In the genomic region with DNA sequence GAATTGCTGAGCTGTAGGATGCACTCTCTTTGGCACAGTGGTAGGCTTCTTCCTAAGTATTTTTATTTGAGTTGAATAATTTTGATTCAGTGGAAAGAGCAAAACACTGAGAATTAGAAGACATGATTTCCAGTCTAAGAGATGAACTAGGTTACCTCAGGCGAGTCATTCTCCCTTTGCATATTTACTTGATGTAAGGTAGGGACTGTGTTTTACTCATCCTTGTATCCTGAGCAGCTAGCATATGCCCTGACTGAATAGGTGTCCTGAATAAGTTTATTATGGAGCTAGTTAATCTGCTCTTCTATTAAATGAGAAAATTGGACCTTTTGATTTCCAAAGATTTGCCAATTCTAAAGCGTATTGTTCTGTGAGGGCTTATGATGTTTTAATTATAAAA, we compare ENCODE assay signal across 15 cellular contexts. TPM values are rescaled to one million over a fixed set of nuclear protein-coding genes. Genes with fewer than 3 reads are reported as not detected.
A peak's percentile ranks its signal among the peaks of the same experiment; 100 is the strongest.
DNase-seq lines count a peak whose midpoint lies in the region; ATAC-seq, FAIRE-seq and TF ChIP-seq lines count a peak whose summit lies in the region.
"Had no signal": no experiment of that assay in that cellular context is flagged by ENCODE, and none has a peak within 500 bp of the region (broad histone marks: within the 10 kb centered on the region; RNA-seq: fewer than 3 reads in every experiment).

No MANE protein-coding gene starts in this region.

- CTCF ChIA-PET in activated CD4-positive, alpha-beta memory T cell treated with anti-CD3 and anti-CD28 coated beads for 36 hours (lab: Charles Lee) = interaction anchor here (1.1 to 4.0 kb wide), 5 partner anchors 21 to 167 kb away, joined by 3 to 38 read pairs (median 9); a partner anchor contains a TSS
- CTCF ChIA-PET in activated CD4-positive, alpha-beta memory T cell treated with anti-CD3 and anti-CD28 coated beads, Interleukin-2, amount 10 ng/mL, durations not matched to agents 7 days and 5 days (lab: Charles Lee) = interaction anchor here (1.0 to 3.7 kb wide), 6 partner anchors 12 to 167 kb away, joined by 3 to 24 read pairs (median 4); a partner anchor contains a TSS

- FAIRE-seq in RCC 7860 (lab: Jason Lieb, UNC) = no peak
- FAIRE-seq: small intestine had no signal

- no peaks in the 10 kb centered on the region for H3K27me3 Mint-ChIP-seq in activated CD4-positive, alpha-beta memory T cell treated with anti-CD3 and anti-CD28 coated beads for 36 hours
- no peaks in the 10 kb centered on the region for H3K27me3 Mint-ChIP-seq in activated CD4-positive, alpha-beta memory T cell treated with anti-CD3 and anti-CD28 coated beads, Interleukin-2, amount 10 ng/mL, durations not matched to agents 7 days and 5 days

- no peaks in the 10 kb centered on the region for H3K36me3 Mint-ChIP-seq in activated CD4-positive, alpha-beta memory T cell treated with anti-CD3 and anti-CD28 coated beads for 36 hours
- H3K36me3 Mint-ChIP-seq in activated CD4-positive, alpha-beta memory T cell treated with anti-CD3 and anti-CD28 coated beads, Interleukin-2, amount 10 ng/mL, durations not matched to agents 7 days and 5 days (ENCODE audit: low read depth) = no peaks in the 10 kb centered on the region

- POLR2A ChIA-PET in activated CD4-positive, alpha-beta memory T cell treated with anti-CD3 and anti-CD28 coated beads for 36 hours (lab: Charles Lee) = interaction anchor here (1.1 to 1.3 kb wide), 2 partner anchors 29 to 41 kb away, joined by 4 to 7 read pairs; no protein-coding TSS in a partner anchor
- POLR2A ChIA-PET in activated CD4-positive, alpha-beta memory T cell treated with anti-CD3 and anti-CD28 coated beads, Interleukin-2, amount 10 ng/mL, durations not matched to agents 7 days and 5 days (lab: Charles Lee) = interaction anchor here (1.0 to 3.2 kb wide), 5 partner anchors 31 to 65 kb away, joined by 3 to 13 read pairs (median 3); a partner anchor contains a TSS

- H3K4me1 ChIP-seq in foreskin keratinocyte = peaks cover 35% of the 10 kb centered on the region
- H3K4me1 ChIP-seq: uterus had no signal

- no peaks in the 10 kb centered on the region for H3K27me3 ChIP-seq in foreskin keratinocyte
- H3K27me3 ChIP-seq: MG63, uterus had no signal

- no peak overlapping the region for H3K4me3 Mint-ChIP-seq in activated CD4-positive, alpha-beta memory T cell treated with anti-CD3 and anti-CD28 coated beads for 36 hours
- no peak overlapping the region for H3K4me3 Mint-ChIP-seq in activated CD4-positive, alpha-beta memory T cell treated with anti-CD3 and anti-CD28 coated beads, Interleukin-2, amount 10 ng/mL, durations not matched to agents 7 days and 5 days

- peak; percentile 75 for ATAC-seq in foreskin keratinocyte
- peak; percentile 60 for ATAC-seq in stimulated activated naive CD8-positive, alpha-beta T cell treated with anti-CD3 and anti-CD28 coated beads, Interleukin-15, Interleukin-2, amounts not matched to agents 100 U/mL and 50 U/mL, for 24 hours
- no peak for ATAC-seq in HG03378 (IDR thresholded peaks at IDR 0.05; ENCODE audit: unreplicated experiment)
- no peak for ATAC-seq in GM21390 (IDR thresholded peaks at IDR 0.05; ENCODE audit: unreplicated experiment)

- intact Hi-C loops in activated CD4-positive, alpha-beta memory T cell treated with anti-CD3 and anti-CD28 coated beads for 36 hours (cut with micrococcal nuclease) = loop anchor here (2.0 kb wide), 1 partner anchor 15 kb away; no protein-coding TSS in a partner anchor

- no peak for TF ChIP-seq CTCF in foreskin keratinocyte (conservative IDR thresholded peaks at IDR 0.05)
- TF ChIP-seq CTCF in foreskin fibroblast (IDR thresholded peaks at IDR 0.05; ENCODE audit: low read depth, low read length) = no peak

- peak overlapping the region; percentile 80 for H3K27ac Mint-ChIP-seq in activated CD4-positive, alpha-beta memory T cell treated with anti-CD3 and anti-CD28 coated beads for 36 hours
- H3K27ac Mint-ChIP-seq in activated CD4-positive, alpha-beta memory T cell treated with anti-CD3 and anti-CD28 coated beads, Interleukin-2, amount 10 ng/mL, durations not matched to agents 7 days and 5 days = no peak overlapping the region

- DNase-seq in activated CD4-positive, alpha-beta memory T cell treated with anti-CD3 and anti-CD28 coated beads for 36 hours = no peak
- no peak for DNase-seq in activated CD4-positive, alpha-beta memory T cell treated with anti-CD3 and anti-CD28 coated beads, Interleukin-2, amount 10 ng/mL, durations not matched to agents 7 days and 5 days
- DNase-seq in RCC 7860 (ENCODE audit: low spot score) = peak; percentile 22
- DNase-seq in foreskin keratinocyte = peak in 1 of 2 donors; percentile 62
- no peak for DNase-seq in stimulated activated naive CD8-positive, alpha-beta T cell treated with anti-CD3 and anti-CD28 coated beads, Interleukin-15, Interleukin-2, amounts not matched to agents 100 U/mL and 50 U/mL, for 24 hours
- DNase-seq in foreskin fibroblast = no peak
- DNase-seq: activated CD4-positive, alpha-beta T cell treated with anti-CD3 and anti-CD28 coated beads, Interleukin-2, amount 50 U/mL, for 4 hours; amygdala; DMS53; glutamatergic neuron; MG63; small intestine; uterus had no signal

- H3K27ac ChIP-seq in foreskin keratinocyte = peak overlapping the region; percentile 79
- H3K27ac ChIP-seq: uterus had no signal

- H3K4me1 Mint-ChIP-seq in activated CD4-positive, alpha-beta memory T cell treated with anti-CD3 and anti-CD28 coated beads for 36 hours (ENCODE audit: low read depth) = peaks cover 72% of the 10 kb centered on the region
- peaks cover 67% of the 10 kb centered on the region for H3K4me1 Mint-ChIP-seq in activated CD4-positive, alpha-beta memory T cell treated with anti-CD3 and anti-CD28 coated beads, Interleukin-2, amount 10 ng/mL, durations not matched to agents 7 days and 5 days

- no peaks in the 10 kb centered on the region for H3K9me3 Mint-ChIP-seq in activated CD4-positive, alpha-beta memory T cell treated with anti-CD3 and anti-CD28 coated beads for 36 hours
- H3K9me3 Mint-ChIP-seq in activated CD4-positive, alpha-beta memory T cell treated with anti-CD3 and anti-CD28 coated beads, Interleukin-2, amount 10 ng/mL, durations not matched to agents 7 days and 5 days = no peaks in the 10 kb centered on the region

- H3K4me3 ChIP-seq in foreskin fibroblast (ENCODE audit: low read depth in 1 of 2, low read length in 2 of 2) = no peak overlapping the region
- H3K4me3 ChIP-seq: MG63, uterus had no signal

RNA-seq across cellular contexts. Expression of a gene that starts 50.7 kb away (rescaled TPM):
- 10 to 100 TPM; 55.9 to 61.1 TPM for total RNA-seq in activated CD4-positive, alpha-beta memory T cell treated with anti-CD3 and anti-CD28 coated beads for 36 hours
- total RNA-seq in activated CD4-positive, alpha-beta memory T cell treated with anti-CD3 and anti-CD28 coated beads, Interleukin-2, amount 10 ng/mL, durations not matched to agents 7 days and 5 days = 100 to 1,000 TPM; 111 to 113 TPM
- 22.8 and 24.7 TPM in 2 replicates for total RNA-seq in foreskin keratinocyte
- 13.0 and 13.6 TPM in 2 replicates for polyA plus RNA-seq in foreskin keratinocyte

Comparison
In these comparisons a context has a peak if more than half of its experiments do, and no peak if none do; other contexts are left out.
1. ATAC-seq: peak in foreskin keratinocyte (single experiment) and stimulated activated naive CD8-positive, alpha-beta T cell treated with anti-CD3 and anti-CD28 coated beads, Interleukin-15, Interleukin-2, amounts not matched to agents 100 U/mL and 50 U/mL, for 24 hours (single experiment); none in HG03378 (single experiment) and GM21390 (single experiment).